Comparison of ENCODE assay signal across 2 cellular contexts in genomic region chr14:91873476-91874265, GRCh38.
TF ChIP-seq lines count a peak whose summit lies in the region.

No MANE protein-coding gene starts in this region.

TF ChIP-seq in H1, 55 proteins besides CTCF, POLR2A, EP300 and RAD21:
- TF ChIP-seq POLR2AphosphoS5 (IDR thresholded peaks at IDR 0.05; ENCODE audit: low read depth, low read length) (no peak), CHD1 (IDR thresholded peaks at IDR 0.05; ENCODE audit: low read depth, low read length) (no peak), HDAC6 (IDR thresholded peaks at IDR 0.05; ENCODE audit: low read depth, low read length) (no peak), RBBP5 (IDR thresholded peaks at IDR 0.05; ENCODE audit: borderline replicate concordance, low read depth, low read length) (no peak), POU5F1 (IDR thresholded peaks at IDR 0.05; ENCODE audit: low read depth, low read length) (no peak), RXRA (IDR thresholded peaks at IDR 0.05; ENCODE audit: insufficient read depth, low read depth, low read length) (no peak), TBP (IDR thresholded peaks at IDR 0.05; ENCODE audit: low read depth, low read length) (no peak), SUZ12 (IDR thresholded peaks at IDR 0.05; ENCODE audit: low read length) (no peak), MAFK (IDR thresholded peaks at IDR 0.05; ENCODE audit: low read depth, low read length) (no peak), RNF2 (IDR thresholded peaks at IDR 0.05; ENCODE audit: borderline replicate concordance, low read depth, low read length, missing control alignments, poor library complexity, severe bottlenecking) (no peak), GTF2F1 (IDR thresholded peaks at IDR 0.05; ENCODE audit: borderline replicate concordance, low read depth, low read length) (no peak), NRF1 (IDR thresholded peaks at IDR 0.05; ENCODE audit: low read depth, low read length) (no peak), TCF12 (IDR thresholded peaks at IDR 0.05; ENCODE audit: low read depth, low read length) (no peak), CBX5 (IDR thresholded peaks at IDR 0.05; ENCODE audit: low read depth, low read length) (no peak), BCL11A (IDR thresholded peaks at IDR 0.05; ENCODE audit: low read depth in 2 of 2, low read length in 2 of 2) (no peak), SP4 (IDR thresholded peaks at IDR 0.05; ENCODE audit: low read length) (no peak), YY1 (IDR thresholded peaks at IDR 0.05; ENCODE audit: low read depth, low read length) (no peak)

TF ChIP-seq in GM23338, 12 proteins besides CTCF, POLR2A, EP300 and RAD21:
- no peak for TF ChIP-seq NANOG (IDR thresholded peaks at IDR 0.05; ENCODE audit: borderline replicate concordance)
- TF ChIP-seq EZH2phosphoT487 (IDR thresholded peaks at IDR 0.05; ENCODE audit: unreplicated experiment), result no peak
- TF ChIP-seq JUNB (IDR thresholded peaks at IDR 0.05; ENCODE audit: unreplicated experiment), result no peak
- TF ChIP-seq ZNF114 (CRISPR knock-in tag; IDR thresholded peaks at IDR 0.05), result no peak
- no peak for TF ChIP-seq STAT1 (IDR thresholded peaks at IDR 0.05; ENCODE audit: unreplicated experiment)
- no peak for TF ChIP-seq POLR2AphosphoS5 (IDR thresholded peaks at IDR 0.05; ENCODE audit: low read depth)
- no peak for TF ChIP-seq EZH2 (IDR thresholded peaks at IDR 0.05; ENCODE audit: low read depth, unreplicated experiment)
- TF ChIP-seq ZNF331 (CRISPR knock-in tag; IDR thresholded peaks at IDR 0.05; ENCODE audit: low read depth), result no peak
- no peak for TF ChIP-seq ETS1 (IDR thresholded peaks at IDR 0.05)
- TF ChIP-seq, protein P1, sequence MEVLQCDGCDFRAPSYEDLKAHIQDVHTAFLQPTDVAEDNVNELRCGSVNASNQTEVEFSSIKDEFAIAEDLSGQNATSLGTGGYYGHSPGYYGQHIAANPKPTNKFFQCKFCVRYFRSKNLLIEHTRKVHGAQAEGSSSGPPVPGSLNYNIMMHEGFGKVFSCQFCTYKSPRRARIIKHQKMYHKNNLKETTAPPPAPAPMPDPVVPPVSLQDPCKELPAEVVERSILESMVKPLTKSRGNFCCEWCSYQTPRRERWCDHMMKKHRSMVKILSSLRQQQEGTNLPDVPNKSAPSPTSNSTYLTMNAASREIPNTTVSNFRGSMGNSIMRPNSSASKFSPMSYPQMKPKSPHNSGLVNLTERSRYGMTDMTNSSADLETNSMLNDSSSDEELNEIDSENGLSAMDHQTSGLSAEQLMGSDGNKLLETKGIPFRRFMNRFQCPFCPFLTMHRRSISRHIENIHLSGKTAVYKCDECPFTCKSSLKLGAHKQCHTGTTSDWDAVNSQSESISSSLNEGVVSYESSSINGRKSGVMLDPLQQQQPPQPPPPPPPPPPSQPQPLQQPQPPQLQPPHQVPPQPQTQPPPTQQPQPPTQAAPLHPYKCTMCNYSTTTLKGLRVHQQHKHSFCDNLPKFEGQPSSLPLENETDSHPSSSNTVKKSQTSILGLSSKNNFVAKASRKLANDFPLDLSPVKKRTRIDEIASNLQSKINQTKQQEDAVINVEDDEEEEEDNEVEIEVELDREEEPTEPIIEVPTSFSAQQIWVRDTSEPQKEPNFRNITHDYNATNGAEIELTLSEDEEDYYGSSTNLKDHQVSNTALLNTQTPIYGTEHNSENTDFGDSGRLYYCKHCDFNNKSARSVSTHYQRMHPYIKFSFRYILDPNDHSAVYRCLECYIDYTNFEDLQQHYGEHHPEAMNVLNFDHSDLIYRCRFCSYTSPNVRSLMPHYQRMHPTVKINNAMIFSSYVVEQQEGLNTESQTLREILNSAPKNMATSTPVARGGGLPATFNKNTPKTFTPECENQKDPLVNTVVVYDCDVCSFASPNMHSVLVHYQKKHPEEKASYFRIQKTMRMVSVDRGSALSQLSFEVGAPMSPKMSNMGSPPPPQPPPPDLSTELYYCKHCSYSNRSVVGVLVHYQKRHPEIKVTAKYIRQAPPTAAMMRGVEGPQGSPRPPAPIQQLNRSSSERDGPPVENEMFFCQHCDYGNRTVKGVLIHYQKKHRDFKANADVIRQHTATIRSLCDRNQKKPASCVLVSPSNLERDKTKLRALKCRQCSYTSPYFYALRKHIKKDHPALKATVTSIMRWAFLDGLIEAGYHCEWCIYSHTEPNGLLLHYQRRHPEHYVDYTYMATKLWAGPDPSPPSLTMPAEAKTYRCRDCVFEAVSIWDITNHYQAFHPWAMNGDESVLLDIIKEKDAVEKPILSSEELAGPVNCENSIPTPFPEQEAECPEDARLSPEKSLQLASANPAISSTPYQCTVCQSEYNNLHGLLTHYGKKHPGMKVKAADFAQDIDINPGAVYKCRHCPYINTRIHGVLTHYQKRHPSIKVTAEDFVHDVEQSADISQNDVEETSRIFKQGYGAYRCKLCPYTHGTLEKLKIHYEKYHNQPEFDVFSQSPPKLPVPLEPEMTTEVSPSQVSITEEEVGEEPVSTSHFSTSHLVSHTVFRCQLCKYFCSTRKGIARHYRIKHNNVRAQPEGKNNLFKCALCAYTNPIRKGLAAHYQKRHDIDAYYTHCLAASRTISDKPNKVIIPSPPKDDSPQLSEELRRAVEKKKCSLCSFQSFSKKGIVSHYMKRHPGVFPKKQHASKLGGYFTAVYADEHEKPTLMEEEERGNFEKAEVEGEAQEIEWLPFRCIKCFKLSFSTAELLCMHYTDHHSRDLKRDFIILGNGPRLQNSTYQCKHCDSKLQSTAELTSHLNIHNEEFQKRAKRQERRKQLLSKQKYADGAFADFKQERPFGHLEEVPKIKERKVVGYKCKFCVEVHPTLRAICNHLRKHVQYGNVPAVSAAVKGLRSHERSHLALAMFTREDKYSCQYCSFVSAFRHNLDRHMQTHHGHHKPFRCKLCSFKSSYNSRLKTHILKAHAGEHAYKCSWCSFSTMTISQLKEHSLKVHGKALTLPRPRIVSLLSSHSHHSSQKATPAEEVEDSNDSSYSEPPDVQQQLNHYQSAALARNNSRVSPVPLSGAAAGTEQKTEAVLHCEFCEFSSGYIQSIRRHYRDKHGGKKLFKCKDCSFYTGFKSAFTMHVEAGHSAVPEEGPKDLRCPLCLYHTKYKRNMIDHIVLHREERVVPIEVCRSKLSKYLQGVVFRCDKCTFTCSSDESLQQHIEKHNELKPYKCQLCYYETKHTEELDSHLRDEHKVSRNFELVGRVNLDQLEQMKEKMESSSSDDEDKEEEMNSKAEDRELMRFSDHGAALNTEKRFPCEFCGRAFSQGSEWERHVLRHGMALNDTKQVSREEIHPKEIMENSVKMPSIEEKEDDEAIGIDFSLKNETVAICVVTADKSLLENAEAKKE (CRISPR knock-in tag; IDR thresholded peaks at IDR 0.05), result no peak
